In genomic region chr6:33837971-33838665, GRCh38 we compare ENCODE assay signal across 15 cellular contexts. TPM values are rescaled to one million over a fixed set of nuclear protein-coding genes. Genes with fewer than 3 reads are reported as not detected.
A peak's percentile ranks its signal among the peaks of the same experiment; 100 is the strongest.
DNase-seq lines count a peak whose midpoint lies in the region; ATAC-seq, FAIRE-seq and TF ChIP-seq lines count a peak whose summit lies in the region.
"Had no signal": no experiment of that assay in that cellular context is flagged by ENCODE, and none has a peak within 500 bp of the region (broad histone marks: within the 10 kb centered on the region; RNA-seq: fewer than 3 reads in every experiment).

No MANE protein-coding gene starts in this region.

- WGBS in mesenchymal stem cell: 24% methylated on average over 12 of the region's 12 CpGs

- H3K23ac ChIP-seq in mesenchymal stem cell (ENCODE audit: low read length in 2 of 2): no peak overlapping the region

- H3K9ac ChIP-seq in mesenchymal stem cell (ENCODE audit: low read length): peak overlapping the region; percentile 34

- H3K14ac ChIP-seq in mesenchymal stem cell (ENCODE audit: low read length in 2 of 2): peak overlapping the region in 1 of 2 experiments; percentile 61

- no peaks in the 10 kb centered on the region for H3K79me1 ChIP-seq in mesenchymal stem cell (replicated peaks; ENCODE audit: low read length, poor library complexity, severe bottlenecking)

- POLR2A ChIA-PET in AG04449 (lab: Yijun Ruan, JAX): interaction anchor here (0.7 kb wide), 1 partner anchor 38 kb away, joined by 3 read pairs; no protein-coding TSS in a partner anchor

- H3K27me3 ChIP-seq in bronchial epithelial cell (ENCODE audit: control insufficient read depth, insufficient read depth, low read length) (no peaks in the 10 kb centered on the region), mesenchymal stem cell (ENCODE audit: control insufficient read depth in 1 of 2, insufficient read depth in 1 of 2, low read length in 2 of 2) (no peaks in the 10 kb centered on the region), upper lobe of right lung (no peaks in the 10 kb centered on the region)
- H3K27me3 ChIP-seq: thyroid gland had no signal

- H3K27ac Mint-ChIP-seq in HFFc6: peak overlapping the region; percentile 100
- no peak overlapping the region for H3K27ac Mint-ChIP-seq in type B pancreatic cell
- H3K27ac Mint-ChIP-seq: activated CD4-positive, alpha-beta T cell treated with anti-CD3 and anti-CD28 coated beads for 36 hours had no signal

- CTCF ChIA-PET in AG04449 (lab: Yijun Ruan, JAX): interaction anchor here (1.4 to 2.5 kb wide), 6 partner anchors 14 to 187 kb away, joined by 3 to 13 read pairs (median 5); no protein-coding TSS in a partner anchor

- TF ChIP-seq CTCF in AG04449 (IDR thresholded peaks at IDR 0.05; ENCODE audit: insufficient read depth, low read length, missing control alignments): peak; percentile 22
- no peak for TF ChIP-seq CTCF in HFFc6 (IDR thresholded peaks at IDR 0.05)
- no peak for TF ChIP-seq CTCF in bronchial epithelial cell (IDR thresholded peaks at IDR 0.05; ENCODE audit: insufficient read depth, low read length, severe bottlenecking)
- no peak for TF ChIP-seq CTCF in type B pancreatic cell (conservative IDR thresholded peaks at IDR 0.05)
- no peak for TF ChIP-seq CTCF in upper lobe of right lung (IDR thresholded peaks at IDR 0.05)

- intact Hi-C loops in upper lobe of right lung (cut with DNase I): no loop called here

- H3K9me3 Mint-ChIP-seq in HFFc6 (peaks cover 5% of the 10 kb centered on the region; the same call in 1 of the 2 replicates), type B pancreatic cell (no peaks in the 10 kb centered on the region)

- peak overlapping the region; percentile 64 to 100 for H2BK12ac ChIP-seq in mesenchymal stem cell (ENCODE audit: low read length in 2 of 2)

- ATAC-seq in upper lobe of right lung (no peak), HG02852 (IDR thresholded peaks at IDR 0.05; ENCODE audit: unreplicated experiment) (no peak)
- ATAC-seq: activated CD4-positive, alpha-beta T cell treated with anti-CD3 and anti-CD28 coated beads for 36 hours; heart right ventricle had no signal

- peak overlapping the region; percentile 44 for H2BK15ac ChIP-seq in mesenchymal stem cell (ENCODE audit: low read depth, poor library complexity, severe bottlenecking)

- no peak for FAIRE-seq in bronchial epithelial cell (lab: Jason Lieb, UNC)

- H3K4me3 ChIP-seq in AG04449 (ENCODE audit: low read depth, low read length) (no peak overlapping the region), bronchial epithelial cell (ENCODE audit: low read depth, low read length) (no peak overlapping the region), mesenchymal stem cell (ENCODE audit: insufficient read depth in 1 of 2, low read depth in 1 of 2, low read length in 2 of 2) (no peak overlapping the region), upper lobe of right lung (no peak overlapping the region)
- H3K4me3 ChIP-seq: heart right ventricle, thyroid gland had no signal

- H3K18ac ChIP-seq in mesenchymal stem cell (ENCODE audit: low read depth in 1 of 2, low read length in 2 of 2): peak overlapping the region; percentile 99

- H3K9me3 ChIP-seq in mesenchymal stem cell (ENCODE audit: control insufficient read depth, low read length) (no peaks in the 10 kb centered on the region), upper lobe of right lung (no peaks in the 10 kb centered on the region)
- H3K9me3 ChIP-seq: thyroid gland had no signal

- H4K8ac ChIP-seq in mesenchymal stem cell (ENCODE audit: low read length): peak overlapping the region; percentile 92

- peaks cover 8% of the 10 kb centered on the region; the same call in 1 of the 2 replicates for H3K36me3 Mint-ChIP-seq in HFFc6 (ENCODE audit: low read depth)
- no peaks in the 10 kb centered on the region for H3K36me3 Mint-ChIP-seq in type B pancreatic cell

- H3K27ac ChIP-seq in mesenchymal stem cell (ENCODE audit: low read length, poor library complexity, severe bottlenecking) (no peak overlapping the region), upper lobe of right lung (no peak overlapping the region)
- H3K27ac ChIP-seq: heart right ventricle, thyroid gland had no signal

- H3K4me1 ChIP-seq in mesenchymal stem cell (ENCODE audit: control insufficient read depth, insufficient read depth, low read depth, low read length): peaks cover 34% of the 10 kb centered on the region
- peaks cover 12% of the 10 kb centered on the region for H3K4me1 ChIP-seq in upper lobe of right lung

- H3K4me3 Mint-ChIP-seq in HFFc6 (peak overlapping the region; percentile 66), type B pancreatic cell (no peak overlapping the region)
- H3K4me3 Mint-ChIP-seq: activated CD4-positive, alpha-beta T cell treated with anti-CD3 and anti-CD28 coated beads for 36 hours had no signal

- no peak overlapping the region for H2BK5ac ChIP-seq in mesenchymal stem cell (ENCODE audit: low read depth, low read length, poor library complexity, severe bottlenecking)

- H3K4ac ChIP-seq in mesenchymal stem cell (ENCODE audit: low read depth in 1 of 2, low read length in 2 of 2): peak overlapping the region; percentile 69 to 82

- H3K36me3 ChIP-seq in bronchial epithelial cell (ENCODE audit: control insufficient read depth, insufficient read depth, low read length) (no peaks in the 10 kb centered on the region), mesenchymal stem cell (ENCODE audit: control insufficient read depth in 1 of 2, insufficient read depth in 2 of 2, low read depth in 1 of 2, low read length in 2 of 2) (no peaks in the 10 kb centered on the region), upper lobe of right lung (no peaks in the 10 kb centered on the region)
- H3K36me3 ChIP-seq: heart right ventricle, thyroid gland had no signal

- peak; percentile 36 for DNase-seq in AG04449 (ENCODE audit: low read depth, low spot score)
- DNase-seq in HFFc6: peak; percentile 71
- DNase-seq in bronchial epithelial cell (ENCODE audit: low read depth): peak; percentile 64
- peak; percentile 64 for DNase-seq in mesenchymal stem cell
- DNase-seq in type B pancreatic cell (ENCODE audit: extremely low spot score, unreplicated experiment): no peak
- no peak for DNase-seq in upper lobe of right lung
- DNase-seq in HUDEP-2 (lab: John Stamatoyannopoulos, UW; ENCODE audit: unreplicated experiment in 76 of 76): no peak
- DNase-seq: activated CD4-positive, alpha-beta T cell treated with anti-CD3 and anti-CD28 coated beads for 36 hours; activated effector memory CD4-positive, alpha-beta T cell treated with Interleukin-2 at 50 U/mL for 16 hours; heart right ventricle; Kasumi-1; NCI-H345; thyroid gland had no signal

- H3K4me2 ChIP-seq in mesenchymal stem cell (ENCODE audit: low read length, poor library complexity, severe bottlenecking): no peak overlapping the region

- peak overlapping the region; percentile 83 for H2AFZ ChIP-seq in mesenchymal stem cell (ENCODE audit: low read depth, low read length)

- peaks cover 63% of the 10 kb centered on the region for H3K4me1 Mint-ChIP-seq in HFFc6 (ENCODE audit: low read depth)
- H3K4me1 Mint-ChIP-seq in type B pancreatic cell (ENCODE audit: unreplicated experiment): peaks cover 42% of the 10 kb centered on the region

- no peaks in the 10 kb centered on the region for H3K27me3 Mint-ChIP-seq in HFFc6 (ENCODE audit: insufficient read depth)
- peaks cover 4% of the 10 kb centered on the region for H3K27me3 Mint-ChIP-seq in type B pancreatic cell
- H3K27me3 Mint-ChIP-seq: activated CD4-positive, alpha-beta T cell treated with anti-CD3 and anti-CD28 coated beads for 36 hours had no signal

- peak overlapping the region; percentile 95 for H4K91ac ChIP-seq in mesenchymal stem cell (ENCODE audit: low read length)

- no peak overlapping the region for H2AK5ac ChIP-seq in mesenchymal stem cell (ENCODE audit: low read length, severe bottlenecking)

- peak overlapping the region; percentile 96 for H2BK120ac ChIP-seq in mesenchymal stem cell (ENCODE audit: low read depth, low read length)

RNA-seq across cellular contexts. Expression of gene MLN, which starts 34.3 kb away (rescaled TPM):
- total RNA-seq in HFFc6 (2021; fragmentation: NEBNext Ultra II Directional; extraction: Animal tissue kit (Norgen Biotek cat#: 25700)): not detected
- total RNA-seq in bronchial epithelial cell: not detected in 2 replicates
- not detected for polyA plus RNA-seq in mesenchymal stem cell (2013, experiment 1 of 2)
- not detected for polyA plus RNA-seq in mesenchymal stem cell (2013, experiment 2 of 2)
- total RNA-seq in type B pancreatic cell (ENCODE audit: low replicate concordance): 0.65 and 4.6 TPM in 2 replicates
- not detected for total RNA-seq in upper lobe of right lung
- total RNA-seq: activated CD4-positive, alpha-beta T cell treated with anti-CD3 and anti-CD28 coated beads for 36 hours; heart right ventricle; mononuclear cell; thyroid gland had no signal
- polyA plus RNA-seq: heart right ventricle had no signal

RNA-seq across cellular contexts. Expression of gene LEMD2, which starts 49.2 kb away (rescaled TPM):
- 10 to 100 TPM; 42.4 to 46.7 (median 44.9) TPM for total RNA-seq in HFFc6 (2021; fragmentation: NEBNext Ultra II Directional; extraction: Animal tissue kit (Norgen Biotek cat#: 25700))
- total RNA-seq in bronchial epithelial cell (62.6 and 66.9 TPM in 2 replicates), type B pancreatic cell (ENCODE audit: low replicate concordance) (58.2 and 64.7 TPM in 2 replicates), upper lobe of right lung (61.5 TPM)
- polyA plus RNA-seq in mesenchymal stem cell (2013, experiment 1 of 2): 37.2 TPM
- polyA plus RNA-seq in mesenchymal stem cell (2013, experiment 2 of 2): 35.9 TPM

Comparison
In these comparisons a context has a peak if more than half of its experiments do, and no peak if none do; other contexts are left out.
1. DNase-seq: peak in AG04449 (single experiment), HFFc6 (single experiment), bronchial epithelial cell (single experiment) and mesenchymal stem cell (single experiment); none in type B pancreatic cell (single experiment), upper lobe of right lung (single experiment) and HUDEP-2 (0 of 76).